In the genomic region with DNA sequence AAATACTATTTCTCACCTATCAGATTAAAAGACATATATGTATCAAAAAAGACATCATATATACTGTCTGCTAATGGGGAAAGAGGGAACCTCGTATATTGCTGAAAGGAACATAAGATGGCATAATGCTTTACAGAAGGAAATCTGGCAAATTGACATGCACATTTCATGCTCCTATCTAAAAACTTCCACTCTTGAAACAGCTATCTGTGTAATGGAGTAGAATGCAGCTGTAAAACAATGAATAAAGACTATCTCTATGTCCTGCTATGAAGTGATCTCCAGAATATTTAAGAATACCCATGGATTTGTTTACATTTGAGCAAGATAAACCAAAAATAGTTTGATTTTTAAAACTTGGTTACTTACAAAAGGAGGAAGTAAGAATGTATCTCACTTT, we compare ENCODE assay signal across 1 cellular context.
TF ChIP-seq lines count a peak whose summit lies in the region.

No MANE protein-coding gene starts in this region.

TF ChIP-seq in WTC11, 78 proteins besides CTCF, POLR2A, EP300 and RAD21 (continued from another document):
- TF ChIP-seq, protein P1, sequence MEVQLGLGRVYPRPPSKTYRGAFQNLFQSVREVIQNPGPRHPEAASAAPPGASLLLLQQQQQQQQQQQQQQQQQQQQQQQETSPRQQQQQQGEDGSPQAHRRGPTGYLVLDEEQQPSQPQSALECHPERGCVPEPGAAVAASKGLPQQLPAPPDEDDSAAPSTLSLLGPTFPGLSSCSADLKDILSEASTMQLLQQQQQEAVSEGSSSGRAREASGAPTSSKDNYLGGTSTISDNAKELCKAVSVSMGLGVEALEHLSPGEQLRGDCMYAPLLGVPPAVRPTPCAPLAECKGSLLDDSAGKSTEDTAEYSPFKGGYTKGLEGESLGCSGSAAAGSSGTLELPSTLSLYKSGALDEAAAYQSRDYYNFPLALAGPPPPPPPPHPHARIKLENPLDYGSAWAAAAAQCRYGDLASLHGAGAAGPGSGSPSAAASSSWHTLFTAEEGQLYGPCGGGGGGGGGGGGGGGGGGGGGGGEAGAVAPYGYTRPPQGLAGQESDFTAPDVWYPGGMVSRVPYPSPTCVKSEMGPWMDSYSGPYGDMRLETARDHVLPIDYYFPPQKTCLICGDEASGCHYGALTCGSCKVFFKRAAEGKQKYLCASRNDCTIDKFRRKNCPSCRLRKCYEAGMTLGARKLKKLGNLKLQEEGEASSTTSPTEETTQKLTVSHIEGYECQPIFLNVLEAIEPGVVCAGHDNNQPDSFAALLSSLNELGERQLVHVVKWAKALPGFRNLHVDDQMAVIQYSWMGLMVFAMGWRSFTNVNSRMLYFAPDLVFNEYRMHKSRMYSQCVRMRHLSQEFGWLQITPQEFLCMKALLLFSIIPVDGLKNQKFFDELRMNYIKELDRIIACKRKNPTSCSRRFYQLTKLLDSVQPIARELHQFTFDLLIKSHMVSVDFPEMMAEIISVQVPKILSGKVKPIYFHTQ (CRISPR knock-in tag; IDR thresholded peaks at IDR 0.05): no peak
- no peak for TF ChIP-seq GABPB1 (CRISPR knock-in tag; IDR thresholded peaks at IDR 0.05)
- TF ChIP-seq, protein P2, sequence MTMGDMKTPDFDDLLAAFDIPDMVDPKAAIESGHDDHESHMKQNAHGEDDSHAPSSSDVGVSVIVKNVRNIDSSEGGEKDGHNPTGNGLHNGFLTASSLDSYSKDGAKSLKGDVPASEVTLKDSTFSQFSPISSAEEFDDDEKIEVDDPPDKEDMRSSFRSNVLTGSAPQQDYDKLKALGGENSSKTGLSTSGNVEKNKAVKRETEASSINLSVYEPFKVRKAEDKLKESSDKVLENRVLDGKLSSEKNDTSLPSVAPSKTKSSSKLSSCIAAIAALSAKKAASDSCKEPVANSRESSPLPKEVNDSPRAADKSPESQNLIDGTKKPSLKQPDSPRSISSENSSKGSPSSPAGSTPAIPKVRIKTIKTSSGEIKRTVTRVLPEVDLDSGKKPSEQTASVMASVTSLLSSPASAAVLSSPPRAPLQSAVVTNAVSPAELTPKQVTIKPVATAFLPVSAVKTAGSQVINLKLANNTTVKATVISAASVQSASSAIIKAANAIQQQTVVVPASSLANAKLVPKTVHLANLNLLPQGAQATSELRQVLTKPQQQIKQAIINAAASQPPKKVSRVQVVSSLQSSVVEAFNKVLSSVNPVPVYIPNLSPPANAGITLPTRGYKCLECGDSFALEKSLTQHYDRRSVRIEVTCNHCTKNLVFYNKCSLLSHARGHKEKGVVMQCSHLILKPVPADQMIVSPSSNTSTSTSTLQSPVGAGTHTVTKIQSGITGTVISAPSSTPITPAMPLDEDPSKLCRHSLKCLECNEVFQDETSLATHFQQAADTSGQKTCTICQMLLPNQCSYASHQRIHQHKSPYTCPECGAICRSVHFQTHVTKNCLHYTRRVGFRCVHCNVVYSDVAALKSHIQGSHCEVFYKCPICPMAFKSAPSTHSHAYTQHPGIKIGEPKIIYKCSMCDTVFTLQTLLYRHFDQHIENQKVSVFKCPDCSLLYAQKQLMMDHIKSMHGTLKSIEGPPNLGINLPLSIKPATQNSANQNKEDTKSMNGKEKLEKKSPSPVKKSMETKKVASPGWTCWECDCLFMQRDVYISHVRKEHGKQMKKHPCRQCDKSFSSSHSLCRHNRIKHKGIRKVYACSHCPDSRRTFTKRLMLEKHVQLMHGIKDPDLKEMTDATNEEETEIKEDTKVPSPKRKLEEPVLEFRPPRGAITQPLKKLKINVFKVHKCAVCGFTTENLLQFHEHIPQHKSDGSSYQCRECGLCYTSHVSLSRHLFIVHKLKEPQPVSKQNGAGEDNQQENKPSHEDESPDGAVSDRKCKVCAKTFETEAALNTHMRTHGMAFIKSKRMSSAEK (CRISPR knock-in tag; IDR thresholded peaks at IDR 0.05; ENCODE audit: borderline replicate concordance): no peak
